Comparison of ENCODE assay signal across 20 cellular contexts in genomic region chr12:103470664-103471063, GRCh38. TPM values are rescaled to one million over a fixed set of nuclear protein-coding genes. Genes with fewer than 3 reads are reported as not detected.
DNase-seq lines count a peak whose midpoint lies in the region; ATAC-seq and TF ChIP-seq lines count a peak whose summit lies in the region.
"Had no signal": no experiment of that assay in that cellular context is flagged by ENCODE, and none has a peak within 500 bp of the region (broad histone marks: within the 10 kb centered on the region; RNA-seq: fewer than 3 reads in every experiment).

No MANE protein-coding gene starts in this region.

- no peaks in the 10 kb centered on the region for H3K36me3 ChIP-seq in Peyer's patch
- no peaks in the 10 kb centered on the region for H3K36me3 ChIP-seq in thyroid gland
- H3K36me3 ChIP-seq: neutrophil, upper lobe of right lung had no signal

- H3K9me3 ChIP-seq in Peyer's patch (no peaks in the 10 kb centered on the region), thyroid gland (no peaks in the 10 kb centered on the region)
- H3K9me3 ChIP-seq: mucosa of descending colon, neutrophil, upper lobe of right lung had no signal

- no peak overlapping the region for H3K4me3 Mint-ChIP-seq in naive B cell
- H3K4me3 Mint-ChIP-seq: CD8-positive, alpha-beta memory T cell had no signal

- intact Hi-C loops in thyroid gland (cut with DNase I) = no loop called here

- ATAC-seq in naive B cell (ENCODE audit: low read depth in 2 of 2) = peak; percentile 78 to 84
- ATAC-seq: left lobe of liver, mucosa of descending colon, upper lobe of right lung had no signal

- H3K36me3 Mint-ChIP-seq in naive B cell = no peaks in the 10 kb centered on the region
- H3K36me3 Mint-ChIP-seq: CD8-positive, alpha-beta memory T cell had no signal

- H3K27ac Mint-ChIP-seq in naive B cell = peak overlapping the region in 3 of 6 donors; percentile 34 to 83 (median 58)

- H3K4me3 ChIP-seq in Peyer's patch = no peak overlapping the region
- no peak overlapping the region for H3K4me3 ChIP-seq in thyroid gland (replicated peaks in 1 of 3)
- H3K4me3 ChIP-seq: mucosa of descending colon, upper lobe of right lung had no signal

- TF ChIP-seq CTCF in Peyer's patch (IDR thresholded peaks at IDR 0.05) (no peak), thyroid gland (IDR thresholded peaks at IDR 0.05) (no peak)

- H3K4me1 Mint-ChIP-seq in naive B cell = peaks cover 9 to 24% (median 11%) of the 10 kb centered on the region in 3 donors

- H3K27me3 ChIP-seq in Peyer's patch (no peaks in the 10 kb centered on the region), thyroid gland (no peaks in the 10 kb centered on the region)
- H3K27me3 ChIP-seq: neutrophil, upper lobe of right lung had no signal

- H3K27me3 Mint-ChIP-seq in naive B cell = peaks cover 0 to 5% (median 0%) of the 10 kb centered on the region in 3 donors
- H3K27me3 Mint-ChIP-seq: CD8-positive, alpha-beta memory T cell had no signal

- no peaks in the 10 kb centered on the region for H3K4me1 ChIP-seq in Peyer's patch
- H3K4me1 ChIP-seq in thyroid gland = no peaks in the 10 kb centered on the region
- H3K4me1 ChIP-seq: upper lobe of right lung had no signal

- peaks cover 0 to 4% (median 0%) of the 10 kb centered on the region in 7 donors for H3K9me3 Mint-ChIP-seq in naive B cell

- no peak for TF ChIP-seq POLR2A in Peyer's patch (IDR thresholded peaks at IDR 0.05)
- no peak for TF ChIP-seq POLR2A in thyroid gland (IDR thresholded peaks at IDR 0.05)

- DNase-seq in ELR (ENCODE audit: low read depth) = peak; percentile 6
- peak; percentile 5 for DNase-seq in LHCN-M2 (ENCODE audit: low read depth)
- DNase-seq in astrocyte of the hippocampus (ENCODE audit: low read depth, low spot score) = peak; percentile 33
- peak; percentile 37 for DNase-seq in naive B cell
- no peak for DNase-seq in Peyer's patch
- no peak for DNase-seq in G401 (ENCODE audit: low spot score)
- no peak for DNase-seq in thyroid gland
- DNase-seq: activated CD4-positive, alpha-beta T cell treated with anti-CD3 and anti-CD28 coated beads, Interleukin-2, amount 50 U/mL, for 4 hours; aorta; CD8-positive, alpha-beta memory T cell; DND-41; mucosa of descending colon; NCI-H1694 treated with DMSO at 0.1 percent for 48 hours; NCI-H2227 treated with DMSO at 0.1 percent for 48 hours; retina; stimulated activated naive CD4-positive, alpha-beta T cell treated with Interleukin-2 at 50 U/mL for 16 hours; T-helper 1 cell; upper lobe of right lung had no signal

- H3K27ac ChIP-seq in Peyer's patch (no peak overlapping the region), thyroid gland (no peak overlapping the region)
- H3K27ac ChIP-seq: neutrophil, upper lobe of right lung had no signal

- in situ Hi-C loops in G401 (cut with HindIII; ENCODE audit: low sequenced_read_pairs) = no loop called here

RNA-seq across cellular contexts. Expression of gene C12orf42, which starts 25.1 kb away (rescaled TPM):
- total RNA-seq in LHCN-M2 (2014; rRNA removed) (not detected in 2 replicates), Peyer's patch (10 to 100 TPM in 1 of 4 donors, not detected in 3; 18.2 TPM), thyroid gland (not detected)
- polyA plus RNA-seq in LHCN-M2 (2012) = not detected
- polyA plus RNA-seq in naive B cell (ENCODE audit: low read depth in 6 of 6) = 10 to 100 TPM; 28.7 to 41.4 (median 34.2) TPM
- total RNA-seq in G401 (2014; rRNA removed; shearing (Covaris generic)) = not detected in 2 replicates
- total RNA-seq: aorta, left lobe of liver, upper lobe of right lung had no signal
- polyA plus RNA-seq: aorta had no signal

Comparison
In these comparisons a context has a peak if more than half of its experiments do, and no peak if none do; other contexts are left out.
1. DNase-seq: peak in ELR (single experiment), LHCN-M2 (single experiment), astrocyte of the hippocampus (single experiment) and naive B cell (single experiment); none in Peyer's patch (0 of 3), G401 (single experiment) and thyroid gland (0 of 2).